In genomic region chr12:4112290-4112689, GRCh38 we compare ENCODE assay signal across 17 cellular contexts.
DNase-seq lines count a peak whose midpoint lies in the region; ATAC-seq and TF ChIP-seq lines count a peak whose summit lies in the region.
"Had no signal": no experiment of that assay in that cellular context is flagged by ENCODE, and none has a peak within 500 bp of the region (broad histone marks: within the 10 kb centered on the region; RNA-seq: fewer than 3 reads in every experiment).

No MANE protein-coding gene starts in this region.

- intact Hi-C loops in activated T-helper 2 cell treated with anti-CD3 and anti-CD28 coated beads, Interferon-gamma antibody, Interleukin-2, Interleukin-4, amounts not matched to agents 10 μg/mL and 5 μg/mL and 100 μg/mL, durations not matched to agents 14 hours and 24 hours and 36 hours (cut with micrococcal nuclease): no loop called here

- no peak for DNase-seq in activated CD4-positive, CD25-positive, alpha-beta regulatory T cell (lab: John Stamatoyannopoulos, UW)
- peak; percentile 30 for DNase-seq in stimulated activated CD4-positive, alpha-beta T cell treated with anti-CD3 and anti-CD28 coated beads, Interleukin-15, amount 100 ng/mL, for 24 hours
- no peak for DNase-seq in stimulated activated CD4-positive, alpha-beta T cell treated with anti-CD3 and anti-CD28 coated beads, Interleukin-2, amount 100 ng/mL, for 48 hours
- peak; percentile 9 for DNase-seq in activated T-helper 2 cell treated with anti-CD3 and anti-CD28 coated beads, Interferon-gamma antibody, Interleukin-2, Interleukin-4, amounts not matched to agents 10 μg/mL and 5 μg/mL and 100 μg/mL, durations not matched to agents 14 hours and 24 hours and 36 hours (ENCODE audit: low spot score)
- no peak for DNase-seq in type B pancreatic cell (ENCODE audit: extremely low spot score, unreplicated experiment)
- DNase-seq in ecto neural progenitor cell (ENCODE audit: low spot score): no peak
- DNase-seq in cortex of kidney (lab: John Stamatoyannopoulos, UW): no peak
- DNase-seq: activated CD4-positive, alpha-beta T cell treated with anti-CD3 and anti-CD28 coated beads for 4 hours; DND-41; effector memory CD8-positive, alpha-beta T cell; left lung; mucosa of descending colon; NCI-H1417; NCI-H524; upper lobe of right lung had no signal

- peak overlapping the region; percentile 18 for H3K27ac Mint-ChIP-seq in activated T-helper 2 cell treated with anti-CD3 and anti-CD28 coated beads, Interferon-gamma antibody, Interleukin-2, Interleukin-4, amounts not matched to agents 10 μg/mL and 5 μg/mL and 100 μg/mL, durations not matched to agents 14 hours and 24 hours and 36 hours
- H3K27ac Mint-ChIP-seq in type B pancreatic cell: peak overlapping the region; percentile 51
- H3K27ac Mint-ChIP-seq: B cell had no signal

- no peak overlapping the region for H3K4me3 Mint-ChIP-seq in activated T-helper 2 cell treated with anti-CD3 and anti-CD28 coated beads, Interferon-gamma antibody, Interleukin-2, Interleukin-4, amounts not matched to agents 10 μg/mL and 5 μg/mL and 100 μg/mL, durations not matched to agents 14 hours and 24 hours and 36 hours (ENCODE audit: low read depth)
- H3K4me3 Mint-ChIP-seq in type B pancreatic cell: no peak overlapping the region
- H3K4me3 Mint-ChIP-seq: B cell; effector memory CD8-positive, alpha-beta T cell had no signal

- no peaks in the 10 kb centered on the region for H3K36me3 Mint-ChIP-seq in activated T-helper 2 cell treated with anti-CD3 and anti-CD28 coated beads, Interferon-gamma antibody, Interleukin-2, Interleukin-4, amounts not matched to agents 10 μg/mL and 5 μg/mL and 100 μg/mL, durations not matched to agents 14 hours and 24 hours and 36 hours (ENCODE audit: low read depth)
- peaks cover 4% of the 10 kb centered on the region for H3K36me3 Mint-ChIP-seq in type B pancreatic cell

- no peaks in the 10 kb centered on the region for H3K9me3 Mint-ChIP-seq in activated T-helper 2 cell treated with anti-CD3 and anti-CD28 coated beads, Interferon-gamma antibody, Interleukin-2, Interleukin-4, amounts not matched to agents 10 μg/mL and 5 μg/mL and 100 μg/mL, durations not matched to agents 14 hours and 24 hours and 36 hours
- H3K9me3 Mint-ChIP-seq in type B pancreatic cell: peaks cover 4% of the 10 kb centered on the region
- H3K9me3 Mint-ChIP-seq: effector memory CD8-positive, alpha-beta T cell had no signal

- H3K27me3 Mint-ChIP-seq in activated T-helper 2 cell treated with anti-CD3 and anti-CD28 coated beads, Interferon-gamma antibody, Interleukin-2, Interleukin-4, amounts not matched to agents 10 μg/mL and 5 μg/mL and 100 μg/mL, durations not matched to agents 14 hours and 24 hours and 36 hours (ENCODE audit: low read depth): no peaks in the 10 kb centered on the region
- H3K27me3 Mint-ChIP-seq in type B pancreatic cell: peaks cover 42% of the 10 kb centered on the region

- peaks cover 70% of the 10 kb centered on the region for H3K4me1 Mint-ChIP-seq in activated T-helper 2 cell treated with anti-CD3 and anti-CD28 coated beads, Interferon-gamma antibody, Interleukin-2, Interleukin-4, amounts not matched to agents 10 μg/mL and 5 μg/mL and 100 μg/mL, durations not matched to agents 14 hours and 24 hours and 36 hours (ENCODE audit: low read depth)
- H3K4me1 Mint-ChIP-seq in type B pancreatic cell (ENCODE audit: unreplicated experiment): peaks cover 4% of the 10 kb centered on the region

- peak; percentile 42 to 52 for ATAC-seq in activated CD4-positive, CD25-positive, alpha-beta regulatory T cell treated with anti-CD3 and anti-CD28 coated beads, Interleukin-2, amount 50 U/mL, for 24 hours
- ATAC-seq: effector memory CD8-positive, alpha-beta T cell; left lung; mucosa of descending colon; upper lobe of right lung had no signal

- no peak for TF ChIP-seq CTCF in type B pancreatic cell (conservative IDR thresholded peaks at IDR 0.05)

Comparison
In these comparisons a context has a peak if more than half of its experiments do, and no peak if none do; other contexts are left out.
1. DNase-seq: peak in stimulated activated CD4-positive, alpha-beta T cell treated with anti-CD3 and anti-CD28 coated beads, Interleukin-15, amount 100 ng/mL, for 24 hours (single experiment) and activated T-helper 2 cell treated with anti-CD3 and anti-CD28 coated beads, Interferon-gamma antibody, Interleukin-2, Interleukin-4, amounts not matched to agents 10 μg/mL and 5 μg/mL and 100 μg/mL, durations not matched to agents 14 hours and 24 hours and 36 hours (single experiment); none in activated CD4-positive, CD25-positive, alpha-beta regulatory T cell (0 of 4), stimulated activated CD4-positive, alpha-beta T cell treated with anti-CD3 and anti-CD28 coated beads, Interleukin-2, amount 100 ng/mL, for 48 hours (0 of 2), type B pancreatic cell (single experiment), ecto neural progenitor cell (single experiment) and cortex of kidney (single experiment).